ENCODE assay signal across 8 cellular contexts in the genomic region with DNA sequence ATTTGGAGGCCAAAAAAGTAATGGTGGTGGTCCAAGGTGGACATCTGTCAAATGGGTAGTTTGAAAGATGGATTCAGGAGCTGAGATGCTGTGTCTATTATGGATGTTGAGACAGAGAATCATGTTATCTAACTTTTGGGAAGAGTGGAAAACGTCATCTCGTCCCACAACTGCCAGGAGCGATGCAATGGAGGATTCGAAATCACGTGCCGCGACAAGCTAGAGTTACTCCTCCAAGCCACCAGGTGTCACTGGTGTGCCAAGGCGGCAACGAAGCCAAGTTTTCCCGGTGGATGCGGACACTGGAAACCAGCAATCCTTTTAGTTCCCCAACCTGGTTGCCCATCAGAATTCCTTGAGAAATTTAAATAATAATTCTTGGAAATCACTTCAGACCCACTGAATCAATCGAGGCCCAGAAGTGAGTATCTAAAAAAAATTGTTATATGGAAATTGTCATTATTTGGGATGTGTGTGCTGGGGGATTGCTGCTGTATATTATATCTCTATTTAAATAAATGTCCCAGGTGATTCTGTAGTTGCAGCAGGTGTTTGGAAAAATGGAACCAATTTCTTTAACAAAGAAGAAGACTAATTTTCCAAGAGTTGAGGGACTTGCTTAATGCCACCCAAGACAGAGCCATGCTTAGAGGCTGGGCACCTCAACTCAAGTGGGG.
DNase-seq lines count a peak whose midpoint lies in the region; ATAC-seq and TF ChIP-seq lines count a peak whose summit lies in the region.

No MANE protein-coding gene starts in this region.

- peak; percentile 14 for DNase-seq in activated naive CD4-positive, alpha-beta T cell treated with anti-CD3 and anti-CD28 coated beads for 36 hours
- no peak for DNase-seq in activated naive CD4-positive, alpha-beta T cell treated with Interleukin-2 at 50 U/mL for 16 hours
- DNase-seq in SJCRH30 (peak; percentile 8 to 26), hypothalamus (lab: John Stamatoyannopoulos, UW) (peak in 28 of 51 donors; percentile 2 to 67 (median 10)), uterus (peak; percentile 18 to 25)
- DNase-seq in activated naive CD4-positive, alpha-beta T cell treated with anti-CD3 and anti-CD28 coated beads, Interleukin-2, amount 10 ng/mL, durations not matched to agents 7 days and 5 days: no peak

- H3K4me3 ChIP-seq in SJCRH30 (no peak overlapping the region), uterus (no peak overlapping the region)

- no peak overlapping the region for H3K4me3 Mint-ChIP-seq in activated naive CD4-positive, alpha-beta T cell treated with anti-CD3 and anti-CD28 coated beads for 36 hours
- no peak overlapping the region for H3K4me3 Mint-ChIP-seq in activated naive CD4-positive, alpha-beta T cell treated with anti-CD3 and anti-CD28 coated beads, Interleukin-2, amount 10 ng/mL, durations not matched to agents 7 days and 5 days

- H3K27ac Mint-ChIP-seq in activated naive CD4-positive, alpha-beta T cell treated with anti-CD3 and anti-CD28 coated beads for 36 hours: no peak overlapping the region
- no peak overlapping the region for H3K27ac Mint-ChIP-seq in activated naive CD4-positive, alpha-beta T cell treated with anti-CD3 and anti-CD28 coated beads, Interleukin-2, amount 10 ng/mL, durations not matched to agents 7 days and 5 days

- H3K9me3 Mint-ChIP-seq in activated naive CD4-positive, alpha-beta T cell treated with anti-CD3 and anti-CD28 coated beads for 36 hours: no peaks in the 10 kb centered on the region
- peaks cover 7% of the 10 kb centered on the region for H3K9me3 Mint-ChIP-seq in activated naive CD4-positive, alpha-beta T cell treated with anti-CD3 and anti-CD28 coated beads, Interleukin-2, amount 10 ng/mL, durations not matched to agents 7 days and 5 days

- no peak for TF ChIP-seq POLR2A in uterus (IDR thresholded peaks at IDR 0.05)

- peaks cover 8% of the 10 kb centered on the region for H3K27me3 Mint-ChIP-seq in activated naive CD4-positive, alpha-beta T cell treated with anti-CD3 and anti-CD28 coated beads for 36 hours (ENCODE audit: low read depth)
- H3K27me3 Mint-ChIP-seq in activated naive CD4-positive, alpha-beta T cell treated with anti-CD3 and anti-CD28 coated beads, Interleukin-2, amount 10 ng/mL, durations not matched to agents 7 days and 5 days: no peaks in the 10 kb centered on the region

- ATAC-seq in GM18907 (IDR thresholded peaks at IDR 0.05; ENCODE audit: unreplicated experiment) (no peak), HG02938 (IDR thresholded peaks at IDR 0.05; ENCODE audit: unreplicated experiment) (no peak)

- CTCF ChIA-PET in activated naive CD4-positive, alpha-beta T cell treated with anti-CD3 and anti-CD28 coated beads for 36 hours (lab: Charles Lee): interaction anchor here (0.6 to 0.8 kb wide), 4 partner anchors 13 to 859 kb away, joined by 3 to 4 read pairs (median 3); no protein-coding TSS in a partner anchor
- CTCF ChIA-PET in activated naive CD4-positive, alpha-beta T cell treated with anti-CD3 and anti-CD28 coated beads, Interleukin-2, amount 10 ng/mL, durations not matched to agents 7 days and 5 days (lab: Charles Lee): interaction anchor here (2.0 kb wide), 1 partner anchor 17 kb away, joined by 7 read pairs; no protein-coding TSS in a partner anchor

- H3K36me3 ChIP-seq in SJCRH30: no peaks in the 10 kb centered on the region
- no peaks in the 10 kb centered on the region for H3K36me3 ChIP-seq in uterus

- peak; percentile 30 to 49 (median 44) for TF ChIP-seq CTCF in uterus (IDR thresholded peaks at IDR 0.05)

- H3K27me3 ChIP-seq in SJCRH30: no peaks in the 10 kb centered on the region
- H3K27me3 ChIP-seq in uterus: no peaks in the 10 kb centered on the region

- H3K27ac ChIP-seq in SJCRH30 (no peak overlapping the region), uterus (no peak overlapping the region)

- H3K4me1 Mint-ChIP-seq in activated naive CD4-positive, alpha-beta T cell treated with anti-CD3 and anti-CD28 coated beads for 36 hours (ENCODE audit: low read depth): no peaks in the 10 kb centered on the region
- no peaks in the 10 kb centered on the region for H3K4me1 Mint-ChIP-seq in activated naive CD4-positive, alpha-beta T cell treated with anti-CD3 and anti-CD28 coated beads, Interleukin-2, amount 10 ng/mL, durations not matched to agents 7 days and 5 days

- intact Hi-C loops in activated naive CD4-positive, alpha-beta T cell treated with anti-CD3 and anti-CD28 coated beads for 36 hours (cut with micrococcal nuclease): no loop called here
- intact Hi-C loops in uterus (cut with DNase I; ENCODE audit: low total_unique reads): no loop called here

- no peaks in the 10 kb centered on the region for H3K4me1 ChIP-seq in SJCRH30
- no peaks in the 10 kb centered on the region for H3K4me1 ChIP-seq in uterus

- H3K36me3 Mint-ChIP-seq in activated naive CD4-positive, alpha-beta T cell treated with anti-CD3 and anti-CD28 coated beads for 36 hours (ENCODE audit: low read depth): no peaks in the 10 kb centered on the region
- H3K36me3 Mint-ChIP-seq in activated naive CD4-positive, alpha-beta T cell treated with anti-CD3 and anti-CD28 coated beads, Interleukin-2, amount 10 ng/mL, durations not matched to agents 7 days and 5 days: no peaks in the 10 kb centered on the region

- H3K9me3 ChIP-seq in SJCRH30 (replicated peaks) (no peaks in the 10 kb centered on the region), uterus (no peaks in the 10 kb centered on the region)

Comparison
In these comparisons a context has a peak if more than half of its experiments do, and no peak if none do; other contexts are left out.
1. DNase-seq: peak in activated naive CD4-positive, alpha-beta T cell treated with anti-CD3 and anti-CD28 coated beads for 36 hours (single experiment), SJCRH30 (2 of 2), hypothalamus (28 of 51) and uterus (2 of 2); none in activated naive CD4-positive, alpha-beta T cell treated with Interleukin-2 at 50 U/mL for 16 hours (single experiment) and activated naive CD4-positive, alpha-beta T cell treated with anti-CD3 and anti-CD28 coated beads, Interleukin-2, amount 10 ng/mL, durations not matched to agents 7 days and 5 days (single experiment).